30 cellular contexts compared by ENCODE assay signal in the genomic region with DNA sequence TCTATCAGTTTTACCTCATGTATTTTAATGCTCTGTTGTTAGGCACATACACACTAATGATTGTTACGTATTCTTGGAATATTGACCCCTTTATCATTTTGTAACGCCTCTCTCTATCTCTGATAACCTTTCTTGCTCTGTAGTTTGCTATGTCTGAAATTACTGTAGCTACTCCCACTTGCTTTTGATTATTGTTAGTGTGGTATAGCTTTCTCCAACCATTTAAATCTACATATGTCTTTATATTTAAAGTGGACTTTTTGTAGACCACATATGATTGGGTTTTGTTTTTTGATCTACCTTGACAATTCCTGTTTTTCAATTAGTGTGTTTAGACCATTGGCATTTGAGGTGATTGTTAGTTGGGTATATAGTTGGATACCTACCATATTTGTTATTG.
"Had no signal": no experiment of that assay in that cellular context is flagged by ENCODE, and none has a peak within 500 bp of the region (broad histone marks: within the 10 kb centered on the region; RNA-seq: fewer than 3 reads in every experiment).

No MANE protein-coding gene starts in this region.

- H3K27me3 ChIP-seq: neutrophil, pancreas, right atrium auricular region, right lobe of liver, sigmoid colon, spleen, suprapubic skin, testis, tibial nerve, upper lobe of left lung, vagina had no signal

- ATAC-seq: naive thymus-derived CD8-positive, alpha-beta T cell; natural killer cell treated with Interleukin-12 subunit alpha and Interleukin-12 subunit beta and Interleukin-15 and Interleukin-18, amount 100 ng/mL, for 72 hours; pancreas; right lobe of liver; stimulated activated memory B cell treated with anti-CD40 and anti-IgM and Interleukin-4, amounts not matched to agents 10 μg/mL and 1 μg/mL and 100 μg/mL, for 72 hours; stimulated activated naive CD8-positive, alpha-beta T cell treated with anti-CD3 and anti-CD28 coated beads, Interleukin-15, amount 100 ng/mL, for 72 hours; stimulated activated naive CD8-positive, alpha-beta T cell treated with anti-CD3 and anti-CD28 coated beads, Interleukin-15, Interleukin-2, amounts not matched to agents 100 U/mL and 50 U/mL, for 24 hours had no signal

- H3K4me2 ChIP-seq: smooth muscle cell had no signal

- H3K4me3 ChIP-seq: pancreas, prostate gland, right atrium auricular region, right lobe of liver, sigmoid colon, smooth muscle cell, spleen, suprapubic skin, testis, tibial nerve, upper lobe of left lung, vagina had no signal

- DNase-seq: naive thymus-derived CD8-positive, alpha-beta T cell; nephron progenitor cell; nucleus accumbens; pancreas; retina; right lobe of liver; sigmoid colon; spleen; stimulated activated CD4-positive, alpha-beta T cell treated with anti-CD3 and anti-CD28 coated beads, Interleukin-12 subunit alpha, Interleukin-12 subunit beta, amount 100 ng/mL, for 4 hours; stimulated activated CD4-positive, alpha-beta T cell treated with anti-CD3 and anti-CD28 coated beads, Interleukin-1b, Interleukin-23, amount 100 ng/mL, for 48 hours; stimulated activated CD4-positive, alpha-beta T cell treated with anti-CD3 and anti-CD28 coated beads, Interleukin-4, amount 100 ng/mL, for 1 hour; stimulated activated CD4-positive, alpha-beta T cell treated with anti-CD3 and anti-CD28 coated beads, Interleukin-4, amount 100 ng/mL, for 4 hours; stimulated activated CD8-positive, alpha-beta memory T cell treated with anti-CD3 and anti-CD28 coated beads, Interleukin-4, amount 100 ng/mL, for 48 hours; stimulated activated naive CD4-positive, alpha-beta T cell; stimulated activated naive CD8-positive, alpha-beta T cell treated with anti-CD3 and anti-CD28 coated beads, Interleukin-15, amount 100 ng/mL, for 72 hours; stimulated activated naive CD8-positive, alpha-beta T cell treated with anti-CD3 and anti-CD28 coated beads, Interleukin-15, Interleukin-2, amounts not matched to agents 100 U/mL and 50 U/mL, for 24 hours; substantia nigra; testis; trophoblast cell; upper lobe of left lung had no signal

- H3K9me3 ChIP-seq: neutrophil, pancreas, prostate gland, right atrium auricular region, right lobe of liver, suprapubic skin, testis, vagina had no signal

- H3K4me1 ChIP-seq: prostate gland, right atrium auricular region, spleen, suprapubic skin, testis, tibial nerve, upper lobe of left lung, vagina had no signal

- H3K36me3 ChIP-seq: neutrophil, pancreas, prostate gland, right atrium auricular region, right lobe of liver, sigmoid colon, spleen, suprapubic skin, tibial nerve, upper lobe of left lung, vagina had no signal

- H3K27ac ChIP-seq: neutrophil, pancreas, prostate gland, right atrium auricular region, right lobe of liver, sigmoid colon, spleen, suprapubic skin, testis, tibial nerve, upper lobe of left lung, vagina had no signal

- FAIRE-seq: pancreas, urothelium cell line had no signal
